1 cellular context compared by ENCODE assay signal in the genomic region with DNA sequence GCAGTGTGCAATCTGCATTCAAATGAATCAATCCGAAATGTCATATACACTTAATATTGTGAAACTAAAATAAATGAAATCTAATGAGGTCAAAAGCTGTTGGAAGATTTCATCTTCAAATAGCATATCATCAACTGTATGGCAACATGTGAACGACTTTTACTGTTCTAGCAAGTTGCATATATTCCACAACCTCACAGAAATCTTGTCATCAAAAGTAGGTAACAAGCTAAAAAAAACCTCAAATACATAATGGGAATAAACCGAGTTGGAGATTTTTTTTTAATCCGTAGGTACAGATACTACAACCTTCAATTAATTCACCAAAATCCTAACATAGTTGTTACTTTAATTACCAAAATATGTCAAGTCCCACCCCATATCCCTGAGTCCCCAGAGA.
TF ChIP-seq lines count a peak whose summit lies in the region.

No MANE protein-coding gene starts in this region.

TF ChIP-seq in IMR-90, 13 proteins besides CTCF, POLR2A, EP300 and RAD21 (continued from another document):
- no peak for TF ChIP-seq MXI1 (IDR thresholded peaks at IDR 0.05; ENCODE audit: borderline replicate concordance, low read depth, low read length)
